In genomic region chr14:54399560-54399959, GRCh38 we compare ENCODE assay signal across 30 cellular contexts. TPM values are rescaled to one million over a fixed set of nuclear protein-coding genes. Genes with fewer than 3 reads are reported as not detected.
DNase-seq lines count a peak whose midpoint lies in the region; ATAC-seq, FAIRE-seq and TF ChIP-seq lines count a peak whose summit lies in the region.
"Had no signal": no experiment of that assay in that cellular context is flagged by ENCODE, and none has a peak within 500 bp of the region (broad histone marks: within the 10 kb centered on the region; RNA-seq: fewer than 3 reads in every experiment).

No MANE protein-coding gene starts in this region.

- H3K4me3 ChIP-seq in A549 (no peak overlapping the region), BLaER1 (no peak overlapping the region), Loucy (ENCODE audit: low read length, poor library complexity, severe bottlenecking) (peak overlapping the region; percentile 93), GM12878 (no peak overlapping the region)
- H3K4me3 ChIP-seq: breast epithelium, MG63, pancreas, upper lobe of left lung had no signal

- H2AFZ ChIP-seq in Loucy (ENCODE audit: low read length) (no peak overlapping the region), GM12878 (ENCODE audit: control insufficient read depth, low read depth, low read length) (no peak overlapping the region)

- RAD21 ChIA-PET in GM12878 (lab: Charles Lee; ENCODE audit: unreplicated experiment) = no interaction called here

- peaks cover 28% of the 10 kb centered on the region for H3K4me1 ChIP-seq in A549
- H3K4me1 ChIP-seq in BLaER1 = peaks cover 24% of the 10 kb centered on the region
- H3K4me1 ChIP-seq in Loucy (ENCODE audit: insufficient read depth, low read length, poor library complexity, severe bottlenecking) = peaks cover 36% of the 10 kb centered on the region
- H3K4me1 ChIP-seq in GM12878 (ENCODE audit: control insufficient read depth, insufficient read depth, low read length) = no peaks in the 10 kb centered on the region
- H3K4me1 ChIP-seq: breast epithelium, pancreas had no signal

- TF ChIP-seq RAD21 in A549 (conservative IDR thresholded peaks at IDR 0.05 in 1 of 2, IDR thresholded peaks at IDR 0.05 in 1 of 2) (no peak), GM12878 (IDR thresholded peaks at IDR 0.05; ENCODE audit: insufficient read depth, low read depth, low read length) (no peak)

- H3K4me3 Mint-ChIP-seq in immature natural killer cell = peak overlapping the region in 1 of 5 donors; percentile 38
- H3K4me3 Mint-ChIP-seq: activated naive CD4-positive, alpha-beta T cell treated with anti-CD3 and anti-CD28 coated beads, Interleukin-2, amount 50 U/mL, for 24 hours; stimulated activated naive B cell treated with anti-CD40 and anti-IgM and Interleukin-4, amounts not matched to agents 10 μg/mL and 1 μg/mL and 100 μg/mL, for 72 hours had no signal

- H3K4me2 ChIP-seq in A549 = peak overlapping the region; percentile 96
- 0 out of 2 replicates have a peak overlapping the region, but pooled peaks have one; percentile 97 for H3K4me2 ChIP-seq in BLaER1
- peak overlapping the region; percentile 90 for H3K4me2 ChIP-seq in Loucy (ENCODE audit: low read depth, low read length, poor library complexity, severe bottlenecking)
- no peak overlapping the region for H3K4me2 ChIP-seq in GM12878 (ENCODE audit: control insufficient read depth, insufficient read depth)
- H3K4me2 ChIP-seq: SK-N-SH had no signal

- 39% methylated on average over 2 of the region's 2 CpGs for WGBS in A549 (ENCODE audit: missing lambda C conversion rate)
- WGBS in GM12878 (ENCODE audit: insufficient coverage, insufficient replicate concordance, low lambda C conversion rate, missing lambda C conversion rate) = 97% methylated on average over 2 of the region's 2 CpGs

- in situ Hi-C loops in GM12878 (cut with MboI) = no loop called here
- in situ Hi-C loops in G401 (cut with HindIII; ENCODE audit: low sequenced_read_pairs) = no loop called here

- BruUV-seq in GM12878 (replicated peaks; lab: Mats Ljungman, UMichigan) = no TSS peak

- intact Hi-C loops in GM12878 (cut with micrococcal nuclease; ENCODE audit: unreplicated experiment) = loop anchor here (5.0 kb wide), 2 partner anchors 38 to 88 kb away; partner anchors contain the start of gene GMFB

- 0 out of 6 replicates have a peak overlapping the region, but pooled peaks have one; percentile 25 to 93 for H3K27ac ChIP-seq in A549
- no peak overlapping the region for H3K27ac ChIP-seq in BLaER1
- no peak overlapping the region for H3K27ac ChIP-seq in GM12878 (ENCODE audit: control insufficient read depth, insufficient read depth)
- H3K27ac ChIP-seq: breast epithelium, pancreas, upper lobe of left lung, VCaP had no signal

- CTCF ChIA-PET in A549 (lab: Yijun Ruan, JAX) = interaction anchor here (1.2 kb wide), 1 partner anchor 12 kb away, joined by 3 read pairs; no protein-coding TSS in a partner anchor
- CTCF ChIA-PET in GM12878 (lab: Yijun Ruan, JAX) = interaction anchor here (0.6 to 0.7 kb wide), 2 partner anchors 19 to 134 kb away, joined by 3 read pairs; no protein-coding TSS in a partner anchor

- H3K36me3 ChIP-seq in BLaER1 (peaks cover 19% of the 10 kb centered on the region), Loucy (ENCODE audit: insufficient read depth, low read length) (no peaks in the 10 kb centered on the region), GM12878 (ENCODE audit: control insufficient read depth in 2 of 2, insufficient read depth in 2 of 2, low read length in 1 of 2) (no peaks in the 10 kb centered on the region; a peak in 1 of 4 replicates)
- H3K36me3 ChIP-seq: breast epithelium, pancreas, upper lobe of left lung had no signal

- POLR2A ChIA-PET in A549 (lab: Yijun Ruan, JAX) (no interaction called here), GM12878 (lab: Charles Lee) (no interaction called here)

- TF ChIP-seq POLR2A in A549 (IDR thresholded peaks at IDR 0.05; ENCODE audit: low read length) (no peak), GM12878 (IDR thresholded peaks at IDR 0.05; ENCODE audit: low read depth, low read length) (no peak)

- H3K27me3 Mint-ChIP-seq in immature natural killer cell (ENCODE audit: low read depth in 3 of 3) = peaks cover 3 to 8% (median 5%) of the 10 kb centered on the region in 3 donors
- H3K27me3 Mint-ChIP-seq: activated naive CD4-positive, alpha-beta T cell treated with anti-CD3 and anti-CD28 coated beads, Interleukin-2, amount 50 U/mL, for 24 hours; naive thymus-derived CD8-positive, alpha-beta T cell; stimulated activated naive B cell treated with anti-CD40 and anti-IgM and Interleukin-4, amounts not matched to agents 10 μg/mL and 1 μg/mL and 100 μg/mL, for 72 hours had no signal

- no peak for FAIRE-seq in A549 (lab: Jason Lieb, UNC)
- peak; percentile 13 for FAIRE-seq in GM12878 (lab: Jason Lieb, UNC)
- FAIRE-seq: D721Med, endothelial cell of umbilical vein, pancreas, small intestine had no signal

- no peaks in the 10 kb centered on the region for H3K9me3 Mint-ChIP-seq in immature natural killer cell
- H3K9me3 Mint-ChIP-seq: activated naive CD4-positive, alpha-beta T cell treated with anti-CD3 and anti-CD28 coated beads, Interleukin-2, amount 50 U/mL, for 24 hours; stimulated activated naive B cell treated with anti-CD40 and anti-IgM and Interleukin-4, amounts not matched to agents 10 μg/mL and 1 μg/mL and 100 μg/mL, for 72 hours had no signal

- H3K4me1 Mint-ChIP-seq in immature natural killer cell = peaks cover 14 to 19% of the 10 kb centered on the region in 2 donors

- no peaks in the 10 kb centered on the region for H3F3A ChIP-seq in Loucy (ENCODE audit: low read depth)

- no peaks in the 10 kb centered on the region for H3K9me2 ChIP-seq in Loucy (replicated peaks; ENCODE audit: low read depth, low read length)
- H3K9me2 ChIP-seq: SK-N-SH had no signal

- H3K79me2 ChIP-seq in Loucy (ENCODE audit: insufficient read depth, low read length) = peaks cover 64% of the 10 kb centered on the region
- H3K79me2 ChIP-seq in GM12878 (ENCODE audit: control insufficient read depth, insufficient read depth, low read length) = peaks cover 17% of the 10 kb centered on the region

- no peak overlapping the region for H3K27ac Mint-ChIP-seq in immature natural killer cell
- H3K27ac Mint-ChIP-seq: activated naive CD4-positive, alpha-beta T cell treated with anti-CD3 and anti-CD28 coated beads, Interleukin-2, amount 50 U/mL, for 24 hours; stimulated activated naive B cell treated with anti-CD40 and anti-IgM and Interleukin-4, amounts not matched to agents 10 μg/mL and 1 μg/mL and 100 μg/mL, for 72 hours had no signal

- ATAC-seq in A549 = no peak
- ATAC-seq in GM12878 = no peak
- ATAC-seq: left colon; naive thymus-derived CD8-positive, alpha-beta T cell; pancreas; Right ventricle myocardium inferior; stimulated activated naive B cell treated with anti-CD40 and anti-IgM and Interleukin-4, amounts not matched to agents 10 μg/mL and 1 μg/mL and 100 μg/mL, for 72 hours had no signal

- H3K27me3 ChIP-seq in BLaER1 (no peaks in the 10 kb centered on the region), Loucy (ENCODE audit: insufficient read depth, low read length, poor library complexity, severe bottlenecking) (no peaks in the 10 kb centered on the region), GM12878 (replicated peaks in 1 of 2; ENCODE audit: control insufficient read depth in 2 of 2, insufficient read depth in 2 of 2, low read length in 1 of 2) (no peaks in the 10 kb centered on the region)
- H3K27me3 ChIP-seq: breast epithelium, MG63, pancreas, upper lobe of left lung had no signal

- H3K36me3 Mint-ChIP-seq in immature natural killer cell = peaks cover 0 to 7% (median 0%) of the 10 kb centered on the region in 3 donors
- H3K36me3 Mint-ChIP-seq: activated naive CD4-positive, alpha-beta T cell treated with anti-CD3 and anti-CD28 coated beads, Interleukin-2, amount 50 U/mL, for 24 hours had no signal

- SMC1A ChIA-PET in GM12878 (lab: Charles Lee; ENCODE audit: uncharacterized antibody, unreplicated experiment) = interaction anchor here (0.6 to 1.5 kb wide), 4 partner anchors 24 to 89 kb away, joined by 3 to 4 read pairs (median 3); no protein-coding TSS in a partner anchor

- DNase-seq in A549 (ENCODE audit: low read depth in 1 of 2, low spot score in 1 of 2) (no peak), GM12878 (ENCODE audit: low read depth, low spot score) (no peak), C1 segment of cervical spinal cord (lab: John Stamatoyannopoulos, UW) (no peak), G401 (ENCODE audit: low spot score) (no peak), immature natural killer cell (no peak)
- DNase-seq: activated CD4-positive, alpha-beta T cell treated with anti-CD3 and anti-CD28 coated beads, Interleukin-2, amount 50 U/mL, for 1 hour; GOT3; left colon; MG63; naive thymus-derived CD8-positive, alpha-beta T cell; NCI-H1105 treated with DMSO at 0.1 percent for 48 hours; NCI-H187 treated with DMSO at 0.1 percent for 48 hours; NCI-H2171 treated with DMSO at 0.1 percent for 48 hours; NCI-H524; pancreas; retina; SK-N-SH; small intestine; stimulated activated naive B cell treated with anti-CD40 and anti-IgM and Interleukin-4, amounts not matched to agents 10 μg/mL and 1 μg/mL and 100 μg/mL, for 72 hours; substantia nigra; T-helper 9 cell; upper lobe of left lung had no signal

- H3K9ac ChIP-seq in BLaER1 (no peak overlapping the region), Loucy (ENCODE audit: low read depth, low read length, poor library complexity, severe bottlenecking) (peak overlapping the region; percentile 34), GM12878 (ENCODE audit: control insufficient read depth, insufficient read depth, low read length) (no peak overlapping the region)
- H3K9ac ChIP-seq: SK-N-SH had no signal

- TF ChIP-seq EP300 in A549 (IDR thresholded peaks at IDR 0.05) (no peak), GM12878 (IDR thresholded peaks at IDR 0.05; ENCODE audit: borderline replicate concordance in 1 of 2, control insufficient read depth in 1 of 2, low read depth in 2 of 2, low read length in 2 of 2) (no peak)

- peaks cover 4% of the 10 kb centered on the region; the same call in 1 of the 3 replicates for H3K9me3 ChIP-seq in A549
- peaks cover 23% of the 10 kb centered on the region; the same call in 1 of the 2 replicates for H3K9me3 ChIP-seq in BLaER1
- H3K9me3 ChIP-seq in Loucy (ENCODE audit: insufficient read depth, low read depth, low read length) = no peaks in the 10 kb centered on the region
- no peaks in the 10 kb centered on the region; the same call in 1 of the 3 replicates for H3K9me3 ChIP-seq in GM12878 (replicated peaks; ENCODE audit: control insufficient read depth, insufficient read depth, low read length)
- H3K9me3 ChIP-seq: breast epithelium, MG63, pancreas, upper lobe of left lung had no signal

- TF ChIP-seq CTCF in A549 (IDR thresholded peaks at IDR 0.05) (no peak), Loucy (conservative IDR thresholded peaks at IDR 0.05; ENCODE audit: low read length) (no peak), GM12878 (IDR thresholded peaks at IDR 0.05 in 2 of 3, conservative IDR thresholded peaks at IDR 0.05 in 1 of 3; ENCODE audit: control insufficient read depth in 2 of 3, extremely low read depth in 1 of 3, insufficient read depth in 1 of 3, low read depth in 3 of 3, low read length in 3 of 3) (no peak)

- no peaks in the 10 kb centered on the region; the same call in 1 of the 2 replicates for H4K20me1 ChIP-seq in BLaER1
- H4K20me1 ChIP-seq in Loucy (ENCODE audit: insufficient read depth, low read length, poor library complexity, severe bottlenecking) = peaks cover 5% of the 10 kb centered on the region
- H4K20me1 ChIP-seq in GM12878 (ENCODE audit: control insufficient read depth, insufficient read depth) = no peaks in the 10 kb centered on the region

RNA-seq across cellular contexts. Expression of gene CDKN3, which starts 2.8 kb away (rescaled TPM):
- polyA plus RNA-seq in A549 (2011; rRNA removed) (142 and 154 TPM in 2 replicates), A549 (2017; fragmentation: RNase III; extraction: RNeasy Plus Mini Kit Qiagen cat#74134 plus additional on column Dnase treatment) (62.7 to 78.5 TPM (median 67.4 TPM) in 3 replicates), GM12878 (2011; rRNA removed) (111 and 155 TPM in 2 replicates), GM12878 (2014; fragmentation: Illumina TruSeq; extraction: Trizol) (111 and 118 TPM in 2 replicates), GM12878 (2014; fragmentation: Nextera tagmentation; extraction: Ambion mirVana) (100 to 1,000 TPM; 173 to 197 TPM), GM12878 (2014; rRNA removed) (63.4 and 97.0 TPM in 2 replicates), GM12878 (2016; fragmentation: Nextera tagmentation; extraction: Ambion mirVana) (100 to 1,000 TPM; 149 to 167 TPM), immature natural killer cell (1 to 10 TPM; 2.7 to 6.4 (median 6.4) TPM)
- 73.7 and 84.9 TPM in 2 replicates for polyA plus RNA-seq in A549 (2012; cell fraction: cytosol; rRNA removed)
- 15.3 and 23.7 TPM in 2 replicates for polyA plus RNA-seq in A549 (2012; cell fraction: nucleus; rRNA removed)
- 22.6 and 30.9 TPM in 2 replicates for polyA minus RNA-seq in A549 (2011; rRNA and poly(A)+ RNA removed)
- 5.0 and 6.6 TPM in 2 replicates for total RNA-seq in GM12878 (2013; cell fraction: nucleolus; rRNA removed)
- total RNA-seq in GM12878 (2014; rRNA removed) (71.0 and 86.9 TPM in 2 replicates), GM12878 (2014; rRNA removed; fragmentation: Illumina TruSeq; extraction: Trizol) (99.5 and 99.6 TPM in 2 replicates), GM12878 (2021) (54.9 and 61.8 TPM in 2 replicates)
- 37.1 TPM for polyA plus RNA-seq in GM12878 (2011; ENCODE audit: low read depth)
- 51.6 and 62.4 TPM in 2 replicates for polyA plus RNA-seq in GM12878 (2011; cell fraction: cytosol; rRNA removed)
- polyA plus RNA-seq in GM12878 (2011; cell fraction: nucleus; rRNA removed) = 27.7 and 33.5 TPM in 2 replicates
- polyA plus RNA-seq in GM12878 (2012) = 42.5 and 53.2 TPM in 2 replicates
- 26.8 and 49.6 TPM in 2 replicates for polyA minus RNA-seq in GM12878 (2011; rRNA and poly(A)+ RNA removed)
- polyA minus RNA-seq in GM12878 (2011; cell fraction: cytosol; rRNA and poly(A)+ RNA removed) = 15.2 and 18.8 TPM in 2 replicates
- 8.0 and 10.0 TPM in 2 replicates for polyA minus RNA-seq in GM12878 (2011; cell fraction: nucleus; rRNA and poly(A)+ RNA removed)
- 110 and 135 TPM in 2 replicates for total RNA-seq in G401 (2014; rRNA removed; shearing (Covaris generic))

RNA-seq across cellular contexts. Expression of gene CNIH1, which starts 41.6 kb away (rescaled TPM):
- polyA plus RNA-seq in A549 (2011; rRNA removed) = 411 and 487 TPM in 2 replicates
- 172 and 215 TPM in 2 replicates for polyA plus RNA-seq in A549 (2012; cell fraction: cytosol; rRNA removed)
- 144 and 174 TPM in 2 replicates for polyA plus RNA-seq in A549 (2012; cell fraction: nucleus; rRNA removed)
- polyA plus RNA-seq in A549 (2017; fragmentation: RNase III; extraction: RNeasy Plus Mini Kit Qiagen cat#74134 plus additional on column Dnase treatment) = 337 to 361 TPM (median 347 TPM) in 3 replicates
- polyA minus RNA-seq in A549 (2011; rRNA and poly(A)+ RNA removed) = 453 and 486 TPM in 2 replicates
- 24.5 and 25.7 TPM in 2 replicates for total RNA-seq in GM12878 (2013; cell fraction: nucleolus; rRNA removed)
- total RNA-seq in GM12878 (2014; rRNA removed) = 48.9 and 51.9 TPM in 2 replicates
- total RNA-seq in GM12878 (2014; rRNA removed; fragmentation: Illumina TruSeq; extraction: Trizol) = 56.9 and 60.8 TPM in 2 replicates
- 64.5 and 66.0 TPM in 2 replicates for total RNA-seq in GM12878 (2021)
- polyA plus RNA-seq in GM12878 (2011; ENCODE audit: low read depth) = 14.5 TPM
- polyA plus RNA-seq in GM12878 (2011; rRNA removed) = 202 and 230 TPM in 2 replicates
- polyA plus RNA-seq in GM12878 (2011; cell fraction: cytosol; rRNA removed) = 124 and 261 TPM in 2 replicates
- polyA plus RNA-seq in GM12878 (2011; cell fraction: nucleus; rRNA removed) = 24.5 and 41.0 TPM in 2 replicates
- polyA plus RNA-seq in GM12878 (2012) = 67.9 and 102 TPM in 2 replicates
- polyA plus RNA-seq in GM12878 (2014; fragmentation: Illumina TruSeq; extraction: Trizol) = 97.0 and 109 TPM in 2 replicates
- 100 to 1,000 TPM; 206 to 274 TPM for polyA plus RNA-seq in GM12878 (2014; fragmentation: Nextera tagmentation; extraction: Ambion mirVana)
- 73.1 and 86.2 TPM in 2 replicates for polyA plus RNA-seq in GM12878 (2014; rRNA removed)
- 100 to 1,000 TPM; 110 to 112 TPM for polyA plus RNA-seq in GM12878 (2016; fragmentation: Nextera tagmentation; extraction: Ambion mirVana)
- polyA minus RNA-seq in GM12878 (2011; rRNA and poly(A)+ RNA removed) = 145 and 152 TPM in 2 replicates
- 62.3 and 73.7 TPM in 2 replicates for polyA minus RNA-seq in GM12878 (2011; cell fraction: cytosol; rRNA and poly(A)+ RNA removed)
- 10.0 and 18.3 TPM in 2 replicates for polyA minus RNA-seq in GM12878 (2011; cell fraction: nucleus; rRNA and poly(A)+ RNA removed)
- 257 and 284 TPM in 2 replicates for total RNA-seq in G401 (2014; rRNA removed; shearing (Covaris generic))
- 100 to 1,000 TPM in 1 of 3 donors, 10 to 100 TPM in 2; 59.7 to 101 (median 61.8) TPM for polyA plus RNA-seq in immature natural killer cell

Comparison
In these comparisons a context has a peak if more than half of its experiments do, and no peak if none do; other contexts are left out.
1. H3K27ac ChIP-seq: peak in A549 (2 of 2); none in BLaER1 (single experiment) and GM12878 (single experiment).